In the genomic region with DNA sequence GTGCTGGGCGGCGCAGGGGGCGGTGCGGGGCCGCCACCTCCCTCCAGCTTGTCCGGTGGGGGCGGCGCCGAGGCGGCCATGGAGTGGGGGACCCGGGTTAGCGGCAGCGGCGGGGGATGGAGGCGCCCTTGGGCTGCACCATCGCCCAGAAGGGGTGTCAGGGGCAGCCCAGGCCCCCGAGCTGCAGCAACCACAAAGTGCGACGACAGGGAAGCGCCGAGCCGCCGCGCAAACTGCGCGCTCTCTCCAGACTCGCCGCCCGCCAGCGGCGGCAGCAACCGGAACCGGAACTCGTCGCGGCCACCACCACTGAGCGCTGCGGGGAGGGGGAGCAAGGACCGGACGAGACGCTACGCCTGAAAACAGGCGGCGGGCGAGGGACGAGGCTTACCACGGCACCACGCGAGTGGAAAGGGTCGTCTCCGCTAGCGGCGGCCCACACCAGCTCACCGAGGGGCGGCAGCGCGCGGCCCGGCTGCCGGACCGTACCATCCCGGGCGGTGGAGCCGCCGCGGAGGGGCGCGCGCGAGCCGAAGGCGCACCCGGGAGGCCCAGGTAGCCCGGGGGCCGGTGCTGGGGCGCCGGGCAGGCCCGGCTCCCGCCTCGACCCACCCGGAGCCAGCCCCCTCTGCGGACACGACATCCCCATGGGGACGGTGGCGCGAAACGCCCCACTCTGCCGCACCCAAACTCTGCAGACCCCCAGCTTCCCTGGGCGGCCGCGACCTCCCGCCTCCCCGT, we compare ENCODE assay signal across 8 cellular contexts. TPM values are rescaled to one million over a fixed set of nuclear protein-coding genes. Genes with fewer than 3 reads are reported as not detected.
DNase-seq lines count a peak whose midpoint lies in the region; TF ChIP-seq lines count a peak whose summit lies in the region.

A gene with protein sequence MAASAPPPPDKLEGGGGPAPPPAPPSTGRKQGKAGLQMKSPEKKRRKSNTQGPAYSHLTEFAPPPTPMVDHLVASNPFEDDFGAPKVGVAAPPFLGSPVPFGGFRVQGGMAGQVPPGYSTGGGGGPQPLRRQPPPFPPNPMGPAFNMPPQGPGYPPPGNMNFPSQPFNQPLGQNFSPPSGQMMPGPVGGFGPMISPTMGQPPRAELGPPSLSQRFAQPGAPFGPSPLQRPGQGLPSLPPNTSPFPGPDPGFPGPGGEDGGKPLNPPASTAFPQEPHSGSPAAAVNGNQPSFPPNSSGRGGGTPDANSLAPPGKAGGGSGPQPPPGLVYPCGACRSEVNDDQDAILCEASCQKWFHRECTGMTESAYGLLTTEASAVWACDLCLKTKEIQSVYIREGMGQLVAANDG (minus strand): TSS at position 286 of the 741 bp plus-strand sequence. CDS start 206 bp downstream, at position 80.

- H3K9me3 ChIP-seq in SK-N-SH (no peaks in the 10 kb centered on the region), osteoblast (ENCODE audit: low read depth, low read length) (no peaks in the 10 kb centered on the region), thyroid gland (no peaks in the 10 kb centered on the region)

- POLR2A ChIA-PET in SK-N-SH (lab: Yijun Ruan, JAX), result interaction anchor here (0.6 to 2.8 kb wide), 13 partner anchors 9 to 83 kb away, joined by 3 to 18 read pairs (median 5); a partner anchor contains a TSS

- peaks cover 18 to 55% of the 10 kb centered on the region in 2 experiments for H3K36me3 ChIP-seq in SK-N-SH (replicated peaks in 1 of 2; ENCODE audit: control insufficient read depth in 1 of 2, insufficient read depth in 2 of 2, low read length in 1 of 2)
- H3K36me3 ChIP-seq in osteoblast (ENCODE audit: insufficient read depth, low read length), result peaks cover 57% of the 10 kb centered on the region
- H3K36me3 ChIP-seq in thyroid gland, result peaks cover 17 to 21% of the 10 kb centered on the region in 2 donors

- CTCF ChIA-PET in SK-N-SH (lab: Yijun Ruan, JAX), result interaction anchor here (0.6 to 37.5 kb wide), 33 partner anchors 9 to 394 kb away, joined by 3 to 640 read pairs (median 4); a partner anchor contains a TSS

- H4K20me1 ChIP-seq in SK-N-SH (ENCODE audit: insufficient read depth) (no peaks in the 10 kb centered on the region), osteoblast (ENCODE audit: insufficient read depth, low read length) (peaks cover 17% of the 10 kb centered on the region)

- peaks cover 49% of the 10 kb centered on the region for H3K79me2 ChIP-seq in SK-N-SH (ENCODE audit: insufficient read depth)
- peaks cover 29% of the 10 kb centered on the region for H3K79me2 ChIP-seq in osteoblast (ENCODE audit: insufficient read depth, low read length)

- H2AFZ ChIP-seq in SK-N-SH (ENCODE audit: low read depth), result 0 out of 2 replicates have a peak within 1 kb of the TSS, but pooled peaks have one; percentile 29
- peak within 1 kb of the TSS; percentile 62 for H2AFZ ChIP-seq in osteoblast (ENCODE audit: low read length)

- H3K27ac ChIP-seq in SK-N-SH (ENCODE audit: low read depth in 2 of 2, low read length in 1 of 2) (peak within 1 kb of the TSS; percentile 83 to 98), osteoblast (ENCODE audit: low read depth, low read length) (peak within 1 kb of the TSS; percentile 66), thyroid gland (peak within 1 kb of the TSS; percentile 94 to 100 (median 97))

- TF ChIP-seq RAD21 in SK-N-SH (IDR thresholded peaks at IDR 0.05; ENCODE audit: low read length), result peak; percentile 46

- peak; percentile 69 for TF ChIP-seq CTCF in SK-N-SH (IDR thresholded peaks at IDR 0.05)
- peak; percentile 43 for TF ChIP-seq CTCF in osteoblast (IDR thresholded peaks at IDR 0.05; ENCODE audit: extremely low read depth, low read depth, low read length)
- TF ChIP-seq CTCF in thyroid gland (IDR thresholded peaks at IDR 0.05), result peak in 4 of 6 experiments; percentile 36 to 86 (median 70)

- no peaks in the 10 kb centered on the region for H3K27me3 ChIP-seq in SK-N-SH (ENCODE audit: insufficient read depth)
- no peaks in the 10 kb centered on the region for H3K27me3 ChIP-seq in osteoblast (ENCODE audit: insufficient read depth, low read length)
- no peaks in the 10 kb centered on the region for H3K27me3 ChIP-seq in thyroid gland

- peak within 1 kb of the TSS; percentile 72 to 73 for H3K4me3 ChIP-seq in SK-N-SH (ENCODE audit: low read depth in 2 of 2, low read length in 1 of 2)
- peak within 1 kb of the TSS; percentile 87 for H3K4me3 ChIP-seq in osteoblast (ENCODE audit: insufficient read depth, low read length)
- peak within 1 kb of the TSS; percentile 30 to 91 (median 69) for H3K4me3 ChIP-seq in thyroid gland (replicated peaks in 1 of 3)

- peaks cover 32% of the 10 kb centered on the region for H3F3A ChIP-seq in SK-N-SH (replicated peaks; ENCODE audit: insufficient read depth)

- intact Hi-C loops in thyroid gland (cut with DNase I), result loop anchor here (5.0 kb wide), 1 partner anchor 36 kb away; no protein-coding TSS in a partner anchor

- no peaks in the 10 kb centered on the region for H3K9me2 ChIP-seq in SK-N-SH

- 0% methylated on average over 6 of the region's 93 CpGs for WGBS in SK-N-SH (ENCODE audit: low lambda C conversion rate)
- 0 to 1% methylated on average over 9 to 36 of the region's 93 CpGs for WGBS in thyroid gland, 2 donors

- TF ChIP-seq POLR2A in thyroid gland (IDR thresholded peaks at IDR 0.05), result peak in 1 of 2 donors; percentile 80

- 0 out of 4 replicates have a peak, but pooled peaks of 1 of the 2 experiments have one; percentile 26 for TF ChIP-seq EP300 in SK-N-SH (IDR thresholded peaks at IDR 0.05; ENCODE audit: borderline replicate concordance in 1 of 2, low read depth in 1 of 2, low read length in 1 of 2)

- H3K4me1 ChIP-seq in SK-N-SH (ENCODE audit: control insufficient read depth in 1 of 2, insufficient read depth in 2 of 2, low read depth in 1 of 2, low read length in 1 of 2) (peaks cover 4 to 36% of the 10 kb centered on the region in 2 experiments; a peak in 3 of 4 replicates), osteoblast (ENCODE audit: insufficient read depth, low read length) (peaks cover 23% of the 10 kb centered on the region), thyroid gland (peaks cover 40 to 49% of the 10 kb centered on the region in 2 donors)

- DNase-seq in GDM1 (lab: John Stamatoyannopoulos, UW) (peak; percentile 81), GOT3 (lab: John Stamatoyannopoulos, UW) (peak; percentile 53), LoVo (ENCODE audit: low spot score) (peak; percentile 74), SK-N-SH (peak; percentile 93), glomerular endothelial cell (ENCODE audit: extremely low read depth, low read depth, low spot score) (no peak), osteoblast (ENCODE audit: insufficient read length, low spot score, missing footprints) (peak; percentile 98), thyroid gland (peak; percentile 82 to 86)
- DNase-seq in activated naive CD4-positive, alpha-beta T cell treated with anti-CD3 and anti-CD28 coated beads, Interleukin-2, amount 50 U/mL, for 16 hours, result peak; percentile 83

- H3K4me2 ChIP-seq in SK-N-SH (peak within 1 kb of the TSS; percentile 85), osteoblast (ENCODE audit: insufficient read depth, low read length) (peak within 1 kb of the TSS; percentile 98)

- H3K9ac ChIP-seq in SK-N-SH, result peak within 1 kb of the TSS; percentile 84

TF ChIP-seq in SK-N-SH, 30 proteins besides CTCF, POLR2A, EP300 and RAD21 (continues in another document):
- peak; percentile 26; the same call in 1 of the 2 replicates for TF ChIP-seq SMC3 (IDR thresholded peaks at IDR 0.05; ENCODE audit: low read depth, low read length)
- TF ChIP-seq RFX5 (IDR thresholded peaks at IDR 0.05; ENCODE audit: low read length), result no peak
- TF ChIP-seq FOXM1 (IDR thresholded peaks at IDR 0.05; ENCODE audit: low read depth), result no peak; the same call in 1 of the 2 replicates
- peak; percentile 79 for TF ChIP-seq ELF1 (IDR thresholded peaks at IDR 0.05)
- TF ChIP-seq, protein P1, sequence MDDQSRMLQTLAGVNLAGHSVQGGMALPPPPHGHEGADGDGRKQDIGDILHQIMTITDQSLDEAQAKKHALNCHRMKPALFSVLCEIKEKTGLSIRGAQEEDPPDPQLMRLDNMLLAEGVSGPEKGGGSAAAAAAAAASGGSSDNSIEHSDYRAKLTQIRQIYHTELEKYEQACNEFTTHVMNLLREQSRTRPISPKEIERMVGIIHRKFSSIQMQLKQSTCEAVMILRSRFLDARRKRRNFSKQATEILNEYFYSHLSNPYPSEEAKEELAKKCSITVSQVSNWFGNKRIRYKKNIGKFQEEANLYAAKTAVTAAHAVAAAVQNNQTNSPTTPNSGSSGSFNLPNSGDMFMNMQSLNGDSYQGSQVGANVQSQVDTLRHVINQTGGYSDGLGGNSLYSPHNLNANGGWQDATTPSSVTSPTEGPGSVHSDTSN (IDR thresholded peaks at IDR 0.05), result peak; percentile 27
- no peak for TF ChIP-seq NFIC (IDR thresholded peaks at IDR 0.05; ENCODE audit: borderline replicate concordance)
- TF ChIP-seq CHD2 (IDR thresholded peaks at IDR 0.05; ENCODE audit: low read length, partially characterized antibody), result no peak
- TF ChIP-seq, protein P2, sequence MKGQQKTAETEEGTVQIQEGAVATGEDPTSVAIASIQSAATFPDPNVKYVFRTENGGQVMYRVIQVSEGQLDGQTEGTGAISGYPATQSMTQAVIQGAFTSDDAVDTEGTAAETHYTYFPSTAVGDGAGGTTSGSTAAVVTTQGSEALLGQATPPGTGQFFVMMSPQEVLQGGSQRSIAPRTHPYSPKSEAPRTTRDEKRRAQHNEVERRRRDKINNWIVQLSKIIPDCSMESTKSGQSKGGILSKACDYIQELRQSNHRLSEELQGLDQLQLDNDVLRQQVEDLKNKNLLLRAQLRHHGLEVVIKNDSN (IDR thresholded peaks at IDR 0.05; ENCODE audit: borderline replicate concordance, low read depth), result no peak
- TF ChIP-seq MXI1 (IDR thresholded peaks at IDR 0.05; ENCODE audit: low read depth, low read length), result peak; percentile 48
- peak; percentile 90 for TF ChIP-seq POLR2AphosphoS5 (IDR thresholded peaks at IDR 0.05; ENCODE audit: low read depth, low read length)
- TF ChIP-seq RCOR1 (IDR thresholded peaks at IDR 0.05; ENCODE audit: low read length), result no peak; the same call in 1 of the 2 replicates
- TF ChIP-seq GABPA (IDR thresholded peaks at IDR 0.05; ENCODE audit: low read depth), result peak; percentile 84
- peak; percentile 12; the same call in 1 of the 2 replicates for TF ChIP-seq TEAD4 (IDR thresholded peaks at IDR 0.05; ENCODE audit: borderline replicate concordance, insufficient read depth)
- TF ChIP-seq, protein P3, sequence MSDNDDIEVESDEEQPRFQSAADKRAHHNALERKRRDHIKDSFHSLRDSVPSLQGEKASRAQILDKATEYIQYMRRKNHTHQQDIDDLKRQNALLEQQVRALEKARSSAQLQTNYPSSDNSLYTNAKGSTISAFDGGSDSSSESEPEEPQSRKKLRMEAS (IDR thresholded peaks at IDR 0.05; ENCODE audit: low read depth), result no peak
- peak; percentile 76; the same call in 1 of the 2 replicates for TF ChIP-seq SIN3A (IDR thresholded peaks at IDR 0.05; ENCODE audit: borderline replicate concordance, low read depth, low read length)

RNA-seq across cellular contexts. Expression of the gene that starts here (rescaled TPM):
- polyA plus RNA-seq in SK-N-SH (2012; rRNA removed), result 23.3 and 28.2 TPM in 2 replicates
- 14.3 and 19.8 TPM in 2 replicates for polyA plus RNA-seq in SK-N-SH (2012; cell fraction: cytosol; rRNA removed)
- 36.8 and 45.8 TPM in 2 replicates for polyA plus RNA-seq in SK-N-SH (2012; cell fraction: nucleus; rRNA removed)
- total RNA-seq in glomerular endothelial cell (17.5 and 20.9 TPM in 2 replicates), osteoblast (12.1 and 18.5 TPM in 2 replicates), thyroid gland (10 to 100 TPM; 28.6 to 48.3 (median 42.9) TPM)
